9 cellular contexts compared by ENCODE assay signal in the genomic region with DNA sequence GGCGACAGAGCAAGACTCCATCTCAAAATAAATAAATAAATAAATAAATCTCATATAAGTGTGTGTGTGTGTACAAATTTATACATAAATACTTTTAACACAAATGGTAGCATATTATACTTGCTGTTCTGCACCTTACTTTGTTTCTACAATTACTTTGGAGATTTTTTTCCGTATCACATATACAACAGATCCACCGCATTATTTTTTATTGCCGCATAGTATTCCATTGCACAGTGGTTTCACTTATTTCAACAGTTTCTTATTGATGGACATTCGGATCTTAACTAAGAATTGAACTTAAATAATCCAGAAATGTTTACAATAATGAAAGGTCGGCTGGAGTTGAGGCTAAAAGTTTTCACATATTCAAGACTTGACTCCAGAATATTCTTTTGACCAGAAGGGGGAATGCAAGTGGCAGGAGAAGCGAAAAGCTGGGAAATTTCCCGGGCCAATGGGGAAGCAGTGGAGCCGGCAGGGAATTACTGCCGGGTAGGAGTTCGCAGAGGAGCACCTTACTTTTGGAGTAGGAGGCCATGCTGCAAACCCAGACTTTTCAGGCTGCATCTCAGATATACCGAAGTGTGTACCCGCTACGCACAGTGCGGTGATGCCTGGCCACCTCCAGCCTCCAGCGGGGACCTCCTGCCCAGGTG. TPM values are rescaled to one million over a fixed set of nuclear protein-coding genes. Genes with fewer than 3 reads are reported as not detected.
A peak's percentile ranks its signal among the peaks of the same experiment; 100 is the strongest.
DNase-seq lines count a peak whose midpoint lies in the region; ATAC-seq and TF ChIP-seq lines count a peak whose summit lies in the region.
"Had no signal": no experiment of that assay in that cellular context is flagged by ENCODE, and none has a peak within 500 bp of the region (broad histone marks: within the 10 kb centered on the region; RNA-seq: fewer than 3 reads in every experiment).

No MANE protein-coding gene starts in this region.

- no peaks in the 10 kb centered on the region for H3K4me1 Mint-ChIP-seq in activated CD4-positive, alpha-beta T cell treated with anti-CD3 and anti-CD28 coated beads, Interleukin-2, amount 10 ng/mL, durations not matched to agents 24 days and 14 days
- H3K4me1 Mint-ChIP-seq in activated CD8-positive, alpha-beta T cell treated with anti-CD3 and anti-CD28 coated beads for 36 hours (ENCODE audit: low read depth) = peaks cover 16% of the 10 kb centered on the region

- POLR2A ChIA-PET in activated CD8-positive, alpha-beta T cell treated with anti-CD3 and anti-CD28 coated beads for 36 hours (lab: Charles Lee) = no interaction called here

- no peaks in the 10 kb centered on the region for H3K79me2 ChIP-seq in MM.1S (ENCODE audit: low read length)

- H4K20me1 ChIP-seq in MM.1S (ENCODE audit: insufficient read depth, low read length) = no peaks in the 10 kb centered on the region

- H3K27me3 Mint-ChIP-seq in activated CD4-positive, alpha-beta T cell treated with anti-CD3 and anti-CD28 coated beads, Interleukin-2, amount 10 ng/mL, durations not matched to agents 24 days and 14 days = peaks cover 37% of the 10 kb centered on the region
- H3K27me3 Mint-ChIP-seq in activated CD8-positive, alpha-beta T cell treated with anti-CD3 and anti-CD28 coated beads for 36 hours = peaks cover 37% of the 10 kb centered on the region

- no peak overlapping the region for H2AFZ ChIP-seq in MM.1S (ENCODE audit: low read length)

- H3K4me3 Mint-ChIP-seq in activated CD4-positive, alpha-beta T cell treated with anti-CD3 and anti-CD28 coated beads, Interleukin-2, amount 10 ng/mL, durations not matched to agents 24 days and 14 days = peak overlapping the region; percentile 38
- peak overlapping the region; percentile 44 for H3K4me3 Mint-ChIP-seq in activated CD8-positive, alpha-beta T cell treated with anti-CD3 and anti-CD28 coated beads for 36 hours

- H3K9me2 ChIP-seq in MM.1S (replicated peaks; ENCODE audit: insufficient read depth, low read length) = no peaks in the 10 kb centered on the region

- peak; percentile 49 for ATAC-seq in activated CD8-positive, alpha-beta T cell treated with anti-CD3 and anti-CD28 coated beads for 36 hours

- H3K4me1 ChIP-seq in subcutaneous abdominal adipose tissue (ENCODE audit: control insufficient read depth in 5 of 5, insufficient read depth in 5 of 5, low read length in 5 of 5) = peaks cover 0 to 18% (median 17%) of the 10 kb centered on the region in 5 donors
- H3K4me1 ChIP-seq in MM.1S (ENCODE audit: low read length) = no peaks in the 10 kb centered on the region

- peaks cover 6% of the 10 kb centered on the region for H3K36me3 Mint-ChIP-seq in activated CD4-positive, alpha-beta T cell treated with anti-CD3 and anti-CD28 coated beads, Interleukin-2, amount 10 ng/mL, durations not matched to agents 24 days and 14 days (ENCODE audit: low read depth)
- H3K36me3 Mint-ChIP-seq in activated CD8-positive, alpha-beta T cell treated with anti-CD3 and anti-CD28 coated beads for 36 hours (ENCODE audit: low read depth) = peaks cover 4% of the 10 kb centered on the region

- no peak overlapping the region for H3K27ac ChIP-seq in subcutaneous abdominal adipose tissue (ENCODE audit: low read depth, low read length)
- H3K27ac ChIP-seq in MM.1S (ENCODE audit: low read length) = no peak overlapping the region

- H3K27ac Mint-ChIP-seq in activated CD4-positive, alpha-beta T cell treated with anti-CD3 and anti-CD28 coated beads, Interleukin-2, amount 10 ng/mL, durations not matched to agents 24 days and 14 days = no peak overlapping the region
- no peak overlapping the region for H3K27ac Mint-ChIP-seq in activated CD8-positive, alpha-beta T cell treated with anti-CD3 and anti-CD28 coated beads for 36 hours

- H3K27me3 ChIP-seq in subcutaneous abdominal adipose tissue (ENCODE audit: control insufficient read depth in 5 of 5, insufficient read depth in 4 of 5, low read length in 5 of 5) (peaks cover 17 to 31% (median 24%) of the 10 kb centered on the region in 5 donors), MM.1S (replicated peaks; ENCODE audit: insufficient read depth, low read length) (no peaks in the 10 kb centered on the region)

- intact Hi-C loops in activated CD4-positive, alpha-beta T cell treated with anti-CD3 and anti-CD28 coated beads, Interleukin-2, amount 10 ng/mL, durations not matched to agents 24 days and 14 days (cut with micrococcal nuclease) = no loop called here
- intact Hi-C loops in activated CD8-positive, alpha-beta T cell treated with anti-CD3 and anti-CD28 coated beads for 36 hours (cut with micrococcal nuclease) = no loop called here

- H3K36me3 ChIP-seq in subcutaneous abdominal adipose tissue (ENCODE audit: control insufficient read depth in 5 of 5, insufficient read depth in 5 of 5, low read length in 5 of 5) = no peaks in the 10 kb centered on the region
- no peaks in the 10 kb centered on the region for H3K36me3 ChIP-seq in MM.1S (replicated peaks; ENCODE audit: insufficient read depth, low read length)

- H3F3A ChIP-seq in MM.1S (ENCODE audit: insufficient read depth, low read length) = no peaks in the 10 kb centered on the region

- no peaks in the 10 kb centered on the region for H3K9me3 Mint-ChIP-seq in activated CD4-positive, alpha-beta T cell treated with anti-CD3 and anti-CD28 coated beads, Interleukin-2, amount 10 ng/mL, durations not matched to agents 24 days and 14 days
- H3K9me3 Mint-ChIP-seq in activated CD8-positive, alpha-beta T cell treated with anti-CD3 and anti-CD28 coated beads for 36 hours = no peaks in the 10 kb centered on the region

- H3K9ac ChIP-seq in subcutaneous abdominal adipose tissue (ENCODE audit: low read length in 5 of 5) = no peak overlapping the region
- H3K9ac ChIP-seq in MM.1S (ENCODE audit: low read length) = no peak overlapping the region

- no peaks in the 10 kb centered on the region for H3K9me3 ChIP-seq in subcutaneous abdominal adipose tissue (ENCODE audit: control insufficient read depth in 5 of 5, low read length in 5 of 5)
- H3K9me3 ChIP-seq in MM.1S (replicated peaks; ENCODE audit: insufficient read depth, low read length) = no peaks in the 10 kb centered on the region

- H3K4me3 ChIP-seq in subcutaneous abdominal adipose tissue (ENCODE audit: low read depth in 1 of 5, low read length in 5 of 5) (peak overlapping the region in 4 of 5 donors; percentile 57 to 68 (median 60)), MM.1S (ENCODE audit: low read length) (no peak overlapping the region)

- no peak for DNase-seq in activated CD4-positive, alpha-beta T cell treated with anti-CD3 and anti-CD28 coated beads, Interleukin-2, amount 10 ng/mL, durations not matched to agents 24 days and 14 days
- no peak for DNase-seq in activated CD4-positive, alpha-beta T cell treated with anti-CD3 and anti-CD28 coated beads, Interleukin-2, amount 50 U/mL, for 4 hours
- DNase-seq in activated CD8-positive, alpha-beta T cell treated with anti-CD3 and anti-CD28 coated beads for 36 hours = no peak
- DNase-seq in iPS-NIHi11 (ENCODE audit: low spot score) (peak; percentile 11), NCI-H2081 (lab: John Stamatoyannopoulos, UW) (no peak), dermis blood vessel endothelial cell (no peak), MM.1S (no peak)
- DNase-seq: DMS79 had no signal

- CTCF ChIA-PET in activated CD8-positive, alpha-beta T cell treated with anti-CD3 and anti-CD28 coated beads for 36 hours (lab: Charles Lee) = interaction anchor here (0.6 kb wide), 1 partner anchor 176 kb away, joined by 4 read pairs; no protein-coding TSS in a partner anchor

- no peak overlapping the region for H3K4me2 ChIP-seq in MM.1S (ENCODE audit: low read depth, low read length)

- no peak for TF ChIP-seq CTCF in activated CD8-positive, alpha-beta T cell treated with anti-CD3 and anti-CD28 coated beads for 36 hours (IDR thresholded peaks at IDR 0.05)
- TF ChIP-seq CTCF in MM.1S (IDR thresholded peaks at IDR 0.05; ENCODE audit: low read length) = no peak

RNA-seq across cellular contexts. Expression of a gene that starts 0.4 kb away (rescaled TPM):
- total RNA-seq in activated CD4-positive, alpha-beta T cell treated with anti-CD3 and anti-CD28 coated beads, Interleukin-2, amount 10 ng/mL, durations not matched to agents 24 days and 14 days = 0.28 and 0.44 TPM in 2 replicates
- 1 to 10 TPM in 1 of 2 experiments, under 1 TPM in 1; 0.83 to 1.2 TPM for total RNA-seq in activated CD8-positive, alpha-beta T cell treated with anti-CD3 and anti-CD28 coated beads for 36 hours
- not detected in 2 replicates for total RNA-seq in dermis blood vessel endothelial cell
